In genomic region chrX:47862680-47863079, GRCh38 we compare ENCODE assay signal across 17 cellular contexts. TPM values are rescaled to one million over a fixed set of nuclear protein-coding genes. Genes with fewer than 3 reads are reported as not detected.
DNase-seq lines count a peak whose midpoint lies in the region; ATAC-seq, FAIRE-seq and TF ChIP-seq lines count a peak whose summit lies in the region.
"Had no signal": no experiment of that assay in that cellular context is flagged by ENCODE, and none has a peak within 500 bp of the region (broad histone marks: within the 10 kb centered on the region; RNA-seq: fewer than 3 reads in every experiment).

No MANE protein-coding gene starts in this region.

- H3K27ac ChIP-seq in HEK293 (ENCODE audit: extremely low read depth, low read depth, low read length), result no peak overlapping the region
- H3K27ac ChIP-seq in kidney (ENCODE audit: low read depth in 2 of 2, low read length in 2 of 2), result peak overlapping the region; percentile 60 to 63
- H3K27ac ChIP-seq: A549 had no signal

- no peak overlapping the region for H3K9ac ChIP-seq in kidney (ENCODE audit: low read length in 2 of 2)

- H3K36me3 ChIP-seq in HEK293 (ENCODE audit: control insufficient read depth in 2 of 2, insufficient read depth in 1 of 2, low read length in 2 of 2), result peaks cover 0 to 25% of the 10 kb centered on the region in 2 experiments; a peak in 1 of 3 replicates
- H3K36me3 ChIP-seq in kidney (ENCODE audit: control insufficient read depth in 1 of 2, insufficient read depth in 2 of 2, low read length in 2 of 2), result no peaks in the 10 kb centered on the region
- no peaks in the 10 kb centered on the region for H3K36me3 ChIP-seq in mucosa of descending colon (ENCODE audit: low read depth)

- H3K9me3 ChIP-seq in HEK293 (ENCODE audit: control insufficient read depth, insufficient read depth, low read depth, low read length), result no peaks in the 10 kb centered on the region
- H3K9me3 ChIP-seq in kidney (ENCODE audit: control insufficient read depth in 1 of 2, low read length in 2 of 2), result no peaks in the 10 kb centered on the region
- no peaks in the 10 kb centered on the region for H3K9me3 ChIP-seq in mucosa of descending colon
- H3K9me3 ChIP-seq: A549 had no signal

- intact Hi-C loops in kidney (cut with DNase I), result no loop called here
- intact Hi-C loops in mucosa of descending colon (cut with DNase I, micrococcal nuclease), result no loop called here

- H3K4me3 ChIP-seq in HEK293 (ENCODE audit: low read depth, low read length) (no peak overlapping the region), kidney (ENCODE audit: low read length in 2 of 2) (no peak overlapping the region), mucosa of descending colon (no peak overlapping the region)
- H3K4me3 ChIP-seq: A549, K562 had no signal

- DNase-seq in amniotic epithelial cell (ENCODE audit: low read depth) (peak; percentile 6), kidney (no peak), mucosa of descending colon (no peak), T-helper 9 cell (no peak), DMS114 treated with DMSO at 0.1 percent for 48 hours (lab: John Stamatoyannopoulos, UW; ENCODE audit: unreplicated experiment) (no peak), hypothalamus (lab: John Stamatoyannopoulos, UW) (no peak)
- DNase-seq: CD4-positive, alpha-beta memory T cell; NCI-H1417 treated with DMSO at 0.1 percent for 48 hours; NCI-H187 treated with DMSO at 0.1 percent for 48 hours; NCI-H2227 treated with DMSO at 0.1 percent for 48 hours; NCI-H510A treated with DMSO at 0.1 percent for 48 hours; NCI-H774; SHP77 had no signal

- peak; percentile 60 for ATAC-seq in mucosa of descending colon
- ATAC-seq: A549, K562 had no signal

- CTCF ChIA-PET in HEK293 (lab: Yijun Ruan, JAX), result interaction anchor here (0.6 kb wide), 1 partner anchor 9 kb away, joined by 4 read pairs; no protein-coding TSS in a partner anchor

- no peak for TF ChIP-seq CTCF in HEK293 (tag by site-specific recombination; IDR thresholded peaks at IDR 0.05)
- TF ChIP-seq CTCF in kidney (IDR thresholded peaks at IDR 0.05; ENCODE audit: borderline replicate concordance, extremely low read depth, insufficient read depth), result no peak
- no peak for TF ChIP-seq CTCF in mucosa of descending colon (IDR thresholded peaks at IDR 0.05)

- POLR2A ChIA-PET in HEK293 (lab: Yijun Ruan, JAX), result no interaction called here

- H3K4me1 ChIP-seq in HEK293 (ENCODE audit: control insufficient read depth, insufficient read depth, low read length) (no peaks in the 10 kb centered on the region), kidney (ENCODE audit: control insufficient read depth in 1 of 2, insufficient read depth in 1 of 2, low read depth in 1 of 2, low read length in 2 of 2) (peaks cover 0 to 4% of the 10 kb centered on the region in 2 donors), mucosa of descending colon (ENCODE audit: low read depth) (no peaks in the 10 kb centered on the region)
- H3K4me1 ChIP-seq: A549 had no signal

- no peak for FAIRE-seq in kidney (lab: Jason Lieb, UNC)
- FAIRE-seq: A549, GM12891, K562 had no signal

TF ChIP-seq in HEK293, 187 proteins besides CTCF, POLR2A, EP300 and RAD21:
- TF ChIP-seq ZFHX2 (tag by site-specific recombination; conservative IDR thresholded peaks at IDR 0.05) (0 out of 2 replicates have a peak, but pooled peaks have one; percentile 16), KLF8 (tag by site-specific recombination; IDR thresholded peaks at IDR 0.05) (no peak), ZSCAN5A (tag by site-specific recombination; IDR thresholded peaks at IDR 0.05) (no peak), ZEB2 (tag by site-specific recombination; IDR thresholded peaks at IDR 0.05) (no peak), ZNF639 (tag by site-specific recombination; IDR thresholded peaks at IDR 0.05) (no peak), EGR2 (tag by site-specific recombination; IDR thresholded peaks at IDR 0.05; ENCODE audit: low read depth) (peak; percentile 48; the same call in 1 of the 2 replicates)
- TF ChIP-seq, protein P1, sequence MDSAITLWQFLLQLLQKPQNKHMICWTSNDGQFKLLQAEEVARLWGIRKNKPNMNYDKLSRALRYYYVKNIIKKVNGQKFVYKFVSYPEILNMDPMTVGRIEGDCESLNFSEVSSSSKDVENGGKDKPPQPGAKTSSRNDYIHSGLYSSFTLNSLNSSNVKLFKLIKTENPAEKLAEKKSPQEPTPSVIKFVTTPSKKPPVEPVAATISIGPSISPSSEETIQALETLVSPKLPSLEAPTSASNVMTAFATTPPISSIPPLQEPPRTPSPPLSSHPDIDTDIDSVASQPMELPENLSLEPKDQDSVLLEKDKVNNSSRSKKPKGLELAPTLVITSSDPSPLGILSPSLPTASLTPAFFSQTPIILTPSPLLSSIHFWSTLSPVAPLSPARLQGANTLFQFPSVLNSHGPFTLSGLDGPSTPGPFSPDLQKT (IDR thresholded peaks at IDR 0.05; ENCODE audit: borderline replicate concordance, low read depth, low read length), result no peak

RNA-seq across cellular contexts. Expression of gene ZNF81, which starts 26.0 kb away (rescaled TPM):
- total RNA-seq in kidney (16.1 TPM), mucosa of descending colon (10 to 100 TPM; 11.1 to 18.3 (median 12.9) TPM)
- polyA plus RNA-seq in kidney (ENCODE audit: insufficient read depth, low read depth, low replicate concordance), result 2.5 TPM
